Comparison of ENCODE assay signal across 15 cellular contexts in the genomic region with DNA sequence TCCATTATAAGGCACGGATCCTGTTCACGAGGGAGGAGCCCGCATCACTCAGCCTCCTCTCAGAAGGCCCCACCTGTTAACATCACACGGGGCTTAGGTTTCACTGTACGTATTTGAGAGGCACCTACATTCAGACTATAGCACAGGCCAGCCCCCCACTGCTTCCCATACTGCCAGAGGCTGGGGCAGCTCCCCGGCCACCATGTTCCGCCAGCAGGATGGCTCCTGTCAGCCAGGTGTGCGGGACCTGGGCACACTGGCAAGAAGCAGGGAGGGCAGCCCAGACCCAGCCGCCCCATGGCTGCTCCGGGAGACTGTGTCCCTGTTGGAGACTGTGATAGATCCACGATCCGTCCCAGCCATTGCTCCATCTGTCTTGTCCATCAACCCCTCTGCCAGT.
DNase-seq lines count a peak whose midpoint lies in the region; ATAC-seq and TF ChIP-seq lines count a peak whose summit lies in the region.
"Had no signal": no experiment of that assay in that cellular context is flagged by ENCODE, and none has a peak within 500 bp of the region (broad histone marks: within the 10 kb centered on the region; RNA-seq: fewer than 3 reads in every experiment).

No MANE protein-coding gene starts in this region.

- TF ChIP-seq CTCF in coronary artery (IDR thresholded peaks at IDR 0.05): no peak

- no peak overlapping the region for H3K27ac Mint-ChIP-seq in stimulated activated effector memory CD8-positive, alpha-beta T cell treated with anti-CD3 and anti-CD28 coated beads, Interleukin-12 subunit alpha, Interleukin-12 subunit beta, amount 100 ng/mL, for 72 hours
- H3K27ac Mint-ChIP-seq: CD4-positive, CD25-positive, alpha-beta regulatory T cell; CD8-positive, alpha-beta T cell; GM23338; H9 had no signal

- H3K9me3 Mint-ChIP-seq in stimulated activated effector memory CD8-positive, alpha-beta T cell treated with anti-CD3 and anti-CD28 coated beads, Interleukin-12 subunit alpha, Interleukin-12 subunit beta, amount 100 ng/mL, for 72 hours: no peaks in the 10 kb centered on the region
- H3K9me3 Mint-ChIP-seq: CD8-positive, alpha-beta T cell; GM23338; H9 had no signal

- DNase-seq in coronary artery (ENCODE audit: low spot score): peak; percentile 54
- DNase-seq in mesenteric fat pad (ENCODE audit: low spot score): peak; percentile 68
- DNase-seq in stimulated activated effector memory CD8-positive, alpha-beta T cell treated with anti-CD3 and anti-CD28 coated beads, Interleukin-12 subunit alpha, Interleukin-12 subunit beta, amount 100 ng/mL, for 72 hours (ENCODE audit: low spot score in 2 of 2): no peak
- DNase-seq in Right ventricle myocardium inferior (ENCODE audit: missing footprints): no peak
- no peak for DNase-seq in kidney tubule cell (ENCODE audit: low spot score)
- DNase-seq in HuH-7 (ENCODE audit: low spot score): no peak
- DNase-seq: C1 segment of cervical spinal cord; Caco-2; CD4-positive, CD25-positive, alpha-beta regulatory T cell; CD8-positive, alpha-beta T cell; DMS153; DND-41; H9 had no signal

- no peak overlapping the region for H3K4me3 ChIP-seq in coronary artery
- H3K4me3 ChIP-seq: GM23338 had no signal

- no peaks in the 10 kb centered on the region for H3K36me3 Mint-ChIP-seq in stimulated activated effector memory CD8-positive, alpha-beta T cell treated with anti-CD3 and anti-CD28 coated beads, Interleukin-12 subunit alpha, Interleukin-12 subunit beta, amount 100 ng/mL, for 72 hours
- H3K36me3 Mint-ChIP-seq: CD4-positive, CD25-positive, alpha-beta regulatory T cell; CD8-positive, alpha-beta T cell had no signal

- no peak overlapping the region for H3K4me3 Mint-ChIP-seq in stimulated activated effector memory CD8-positive, alpha-beta T cell treated with anti-CD3 and anti-CD28 coated beads, Interleukin-12 subunit alpha, Interleukin-12 subunit beta, amount 100 ng/mL, for 72 hours
- H3K4me3 Mint-ChIP-seq: CD4-positive, CD25-positive, alpha-beta regulatory T cell; CD8-positive, alpha-beta T cell; GM23338; H9 had no signal

- peak; percentile 19 for ATAC-seq in stimulated activated effector memory CD8-positive, alpha-beta T cell treated with anti-CD3 and anti-CD28 coated beads, Interleukin-12 subunit alpha, Interleukin-12 subunit beta, amount 100 ng/mL, for 72 hours
- no peak for ATAC-seq in Right ventricle myocardium inferior
- ATAC-seq: CD8-positive, alpha-beta T cell; GM23338; HCT116 had no signal

- intact Hi-C loops in Right ventricle myocardium inferior (cut with DNase I): no loop called here

- no peak overlapping the region for H3K27ac ChIP-seq in coronary artery

- no peaks in the 10 kb centered on the region for H3K4me1 Mint-ChIP-seq in stimulated activated effector memory CD8-positive, alpha-beta T cell treated with anti-CD3 and anti-CD28 coated beads, Interleukin-12 subunit alpha, Interleukin-12 subunit beta, amount 100 ng/mL, for 72 hours
- H3K4me1 Mint-ChIP-seq: CD4-positive, CD25-positive, alpha-beta regulatory T cell had no signal

Comparison
In these comparisons a context has a peak if more than half of its experiments do, and no peak if none do; other contexts are left out.
1. DNase-seq: peak in coronary artery (single experiment) and mesenteric fat pad (single experiment); none in stimulated activated effector memory CD8-positive, alpha-beta T cell treated with anti-CD3 and anti-CD28 coated beads, Interleukin-12 subunit alpha, Interleukin-12 subunit beta, amount 100 ng/mL, for 72 hours (0 of 2), Right ventricle myocardium inferior (single experiment), kidney tubule cell (single experiment) and HuH-7 (single experiment).